Comparison of ENCODE assay signal across 12 cellular contexts in the genomic region with DNA sequence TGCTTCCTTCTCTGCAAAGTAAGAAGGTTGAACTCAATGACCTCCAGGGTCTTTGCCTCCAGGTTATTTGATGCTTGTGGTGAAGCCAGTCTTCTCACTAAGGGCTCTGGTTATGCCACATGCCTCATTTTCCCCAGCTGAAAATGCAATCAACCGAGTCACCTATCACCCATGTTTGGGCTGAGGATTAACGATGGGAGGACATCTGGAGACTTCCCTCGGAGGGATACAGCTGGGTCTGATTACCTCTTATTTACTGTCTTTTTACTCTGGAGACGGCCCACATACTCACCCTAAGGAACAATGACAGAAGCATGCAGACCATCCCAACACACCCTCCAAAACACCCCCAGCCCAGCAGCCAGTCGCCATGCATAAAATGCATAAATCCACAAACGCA.
DNase-seq lines count a peak whose midpoint lies in the region; ATAC-seq and TF ChIP-seq lines count a peak whose summit lies in the region.
"Had no signal": no experiment of that assay in that cellular context is flagged by ENCODE, and none has a peak within 500 bp of the region (broad histone marks: within the 10 kb centered on the region; RNA-seq: fewer than 3 reads in every experiment).

No MANE protein-coding gene starts in this region.

- H3K4me1 ChIP-seq in trophoblast cell (ENCODE audit: control insufficient read depth in 1 of 2, insufficient read depth in 2 of 2, low read length in 2 of 2) = peaks cover 33 to 38% of the 10 kb centered on the region in 2 experiments

- no CpG with 5 or more reads among the region's 6 CpGs for WGBS in trophoblast cell (ENCODE audit: extremely low coverage, insufficient coverage, insufficient read length)

- DNase-seq in DMS79 (lab: John Stamatoyannopoulos, UW) = peak; percentile 74
- DNase-seq in RWPE1 (ENCODE audit: low spot score) = no peak
- DNase-seq in fibroblast of villous mesenchyme (ENCODE audit: low read depth) = peak; percentile 13
- peak in 1 of 2 donors; percentile 2 for DNase-seq in trophoblast cell
- no peak for DNase-seq in SIG-M5 treated with dmso at 0.1 percent for 504 hours (lab: John Stamatoyannopoulos, UW; ENCODE audit: unreplicated experiment)
- DNase-seq: activated CD4-positive, CD25-positive, alpha-beta regulatory T cell had no signal

- no peak overlapping the region for H3K18ac ChIP-seq in trophoblast cell (ENCODE audit: low read length)

- H3K9me3 ChIP-seq in trophoblast cell (ENCODE audit: insufficient read depth, low read depth, low read length) = no peaks in the 10 kb centered on the region
- H3K9me3 ChIP-seq: right atrium auricular region had no signal

- no peak overlapping the region for H2AFZ ChIP-seq in trophoblast cell (ENCODE audit: insufficient read depth, low read length, poor library complexity)
- H2AFZ ChIP-seq: GM23338 had no signal

- H3K79me2 ChIP-seq in trophoblast cell (ENCODE audit: control insufficient read depth, insufficient read depth, low read length, poor library complexity) = no peaks in the 10 kb centered on the region

- peaks cover 15% of the 10 kb centered on the region for H3K79me1 ChIP-seq in trophoblast cell (ENCODE audit: low read length)

- CTCF ChIA-PET in RWPE1 (lab: Yijun Ruan, JAX) = interaction anchor here (0.5 to 4.5 kb wide), 32 partner anchors 13 to 564 kb away, joined by 3 to 56 read pairs (median 4); a partner anchor contains a TSS

- no peaks in the 10 kb centered on the region for H3K27me3 ChIP-seq in trophoblast cell (ENCODE audit: insufficient read depth, low read length)
- H3K27me3 ChIP-seq: right atrium auricular region had no signal

- TF ChIP-seq CTCF in RWPE1 (conservative IDR thresholded peaks at IDR 0.05; ENCODE audit: low read depth) = no peak
- TF ChIP-seq CTCF in fibroblast of villous mesenchyme (IDR thresholded peaks at IDR 0.05; ENCODE audit: insufficient read depth, low read depth, low read length) = no peak

- no peak overlapping the region for H4K12ac ChIP-seq in trophoblast cell (ENCODE audit: low read depth, low read length)

- no peak overlapping the region for H3K4me2 ChIP-seq in trophoblast cell (ENCODE audit: low read length)
- H3K4me2 ChIP-seq: GM23338 had no signal

- peak overlapping the region; percentile 51 for H4K8ac ChIP-seq in trophoblast cell (ENCODE audit: low read depth, low read length)

- H3K36me3 ChIP-seq in trophoblast cell (ENCODE audit: control insufficient read depth in 1 of 2, insufficient read depth in 2 of 2, low read length in 2 of 2) = no peaks in the 10 kb centered on the region
- H3K36me3 ChIP-seq: right atrium auricular region had no signal

- no peak overlapping the region for H3K14ac ChIP-seq in trophoblast cell (ENCODE audit: low read length)

- H3K23ac ChIP-seq in trophoblast cell (ENCODE audit: low read length) = no peak overlapping the region

- peak overlapping the region; percentile 37 for H2AK5ac ChIP-seq in trophoblast cell (ENCODE audit: low read length)

- H2BK5ac ChIP-seq in trophoblast cell (ENCODE audit: low read depth, low read length, poor library complexity) = no peak overlapping the region

- no peak overlapping the region for H3K4me3 ChIP-seq in fibroblast of villous mesenchyme (ENCODE audit: low read depth, low read length)
- H3K4me3 ChIP-seq in trophoblast cell (ENCODE audit: low read depth, low read length) = no peak overlapping the region
- H3K4me3 ChIP-seq: GM23338, right atrium auricular region had no signal

- peak overlapping the region; percentile 8 for H2BK120ac ChIP-seq in trophoblast cell (ENCODE audit: insufficient read depth, low read length, poor library complexity)

- no peak overlapping the region for H3K4ac ChIP-seq in trophoblast cell (ENCODE audit: low read depth, low read length)

- peak overlapping the region; percentile 63 for H2BK12ac ChIP-seq in trophoblast cell (ENCODE audit: low read length)

- POLR2A ChIA-PET in RWPE1 (lab: Yijun Ruan, JAX; ENCODE audit: low non-redundant PET) = interaction anchor here (0.6 to 0.9 kb wide), 3 partner anchors 92 to 537 kb away, joined by 3 to 5 read pairs (median 3); no protein-coding TSS in a partner anchor

- H3K9ac ChIP-seq in trophoblast cell (ENCODE audit: low read length) = no peak overlapping the region

- H4K91ac ChIP-seq in trophoblast cell (ENCODE audit: low read depth, low read length) = peak overlapping the region; percentile 29

- ATAC-seq in HG02571 (IDR thresholded peaks at IDR 0.05; ENCODE audit: unreplicated experiment) (no peak), GM18519 (IDR thresholded peaks at IDR 0.05; ENCODE audit: low FRiP score, unreplicated experiment) (no peak), GM19035 (IDR thresholded peaks at IDR 0.05; ENCODE audit: unreplicated experiment) (no peak)
- ATAC-seq: stimulated activated naive CD8-positive, alpha-beta T cell treated with anti-CD3 and anti-CD28 coated beads, Interleukin-15, Interleukin-2, amounts not matched to agents 100 U/mL and 50 U/mL, for 24 hours had no signal

- H3K27ac ChIP-seq in RWPE1 (peak overlapping the region; percentile 95), trophoblast cell (ENCODE audit: low read depth, low read length) (no peak overlapping the region)
- H3K27ac ChIP-seq: right atrium auricular region had no signal

Comparison
In these comparisons a context has a peak if more than half of its experiments do, and no peak if none do; other contexts are left out.
1. DNase-seq: peak in DMS79 (single experiment) and fibroblast of villous mesenchyme (single experiment); none in RWPE1 (single experiment) and SIG-M5 treated with dmso at 0.1 percent for 504 hours (single experiment).